ENCODE assay signal across 12 cellular contexts in the genomic region with DNA sequence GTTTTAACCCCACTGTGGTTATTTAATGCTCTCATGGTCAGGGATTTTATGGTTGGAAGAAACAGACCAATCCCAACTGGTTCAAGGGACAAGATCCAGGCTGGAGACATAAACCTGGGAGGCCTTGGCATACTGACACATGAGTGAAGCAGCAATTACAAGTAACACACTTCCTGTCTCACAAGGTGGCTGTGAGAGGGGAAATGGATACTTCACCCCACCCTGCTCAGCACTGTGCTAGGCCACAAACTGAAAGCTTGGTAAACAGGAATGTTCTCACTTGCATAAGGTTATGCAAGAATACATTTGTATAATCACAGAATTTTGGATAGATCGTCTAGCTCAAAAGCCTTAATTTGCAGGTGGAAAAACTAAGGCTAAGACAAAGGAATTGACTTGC.
DNase-seq lines count a peak whose midpoint lies in the region; ATAC-seq, FAIRE-seq and TF ChIP-seq lines count a peak whose summit lies in the region.
"Had no signal": no experiment of that assay in that cellular context is flagged by ENCODE, and none has a peak within 500 bp of the region (broad histone marks: within the 10 kb centered on the region; RNA-seq: fewer than 3 reads in every experiment).

No MANE protein-coding gene starts in this region.

- H3K4me1 ChIP-seq in right lobe of liver (no peaks in the 10 kb centered on the region), HepG2 (ENCODE audit: insufficient read depth, low read length) (peaks cover 15% of the 10 kb centered on the region), left lung (peaks cover 7 to 11% of the 10 kb centered on the region in 2 donors)

- CTCF ChIA-PET in HepG2 (lab: Yijun Ruan, JAX; ENCODE audit: low intra/inter-chr PET ratio, low total read pairs): no interaction called here

- 77% methylated on average over 1 of the region's 1 CpG for WGBS in right lobe of liver (ENCODE audit: insufficient coverage, low coverage, low lambda C conversion rate, missing lambda C conversion rate)
- WGBS in HepG2 (ENCODE audit: low lambda C conversion rate): 31% methylated on average over 1 of the region's 1 CpG

- H3K9me3 ChIP-seq in right lobe of liver (no peaks in the 10 kb centered on the region), HepG2 (ENCODE audit: low read length) (no peaks in the 10 kb centered on the region), left lung (no peaks in the 10 kb centered on the region)

- no peak overlapping the region for H3K4me3 ChIP-seq in right lobe of liver
- no peak overlapping the region for H3K4me3 ChIP-seq in HepG2 (replicated peaks in 1 of 3; ENCODE audit: insufficient read depth in 1 of 3, low read depth in 2 of 3, low read length in 3 of 3)
- no peak overlapping the region for H3K4me3 ChIP-seq in astrocyte of the cerebellum (ENCODE audit: low read depth, low read length)
- no peak overlapping the region for H3K4me3 ChIP-seq in left lung

- H4K20me1 ChIP-seq in HepG2 (ENCODE audit: insufficient read depth, low read length): no peaks in the 10 kb centered on the region

- H3K36me3 ChIP-seq in right lobe of liver (no peaks in the 10 kb centered on the region), HepG2 (replicated peaks in 1 of 2; ENCODE audit: control insufficient read depth in 1 of 2, insufficient read depth in 2 of 2, low read length in 2 of 2) (no peaks in the 10 kb centered on the region), left lung (no peaks in the 10 kb centered on the region)

- no peak for FAIRE-seq in HepG2 (lab: Jason Lieb, UNC)

- H2AFZ ChIP-seq in HepG2 (ENCODE audit: low read length): no peak overlapping the region

- DNase-seq in right lobe of liver: no peak
- DNase-seq in HepG2 (ENCODE audit: low spot score): no peak
- DNase-seq in astrocyte of the cerebellum (ENCODE audit: low read depth): peak; percentile 37
- DNase-seq in left lung: no peak
- DNase-seq in NCI-H82 (lab: John Stamatoyannopoulos, UW): no peak
- no peak for DNase-seq in hepatic stellate cell (ENCODE audit: low spot score)
- DNase-seq in activated gamma-delta T cell treated with Interleukin-2 at 50 U/mL for 16 hours: no peak
- no peak for DNase-seq in NCI-H187 (lab: John Stamatoyannopoulos, UW)
- DNase-seq: activated CD4-positive, alpha-beta T cell treated with anti-CD3 and anti-CD28 coated beads for 4 hours; effector memory CD4-positive, alpha-beta T cell had no signal

- ATAC-seq in right lobe of liver: peak in 3 of 4 donors; percentile 20 to 46 (median 33)
- no peak for ATAC-seq in HepG2
- peak; percentile 65 for ATAC-seq in left lung
- ATAC-seq: naive thymus-derived CD8-positive, alpha-beta T cell had no signal

- TF ChIP-seq RAD21 in HepG2 (CRISPR knock-in tag; IDR thresholded peaks at IDR 0.05): no peak

- intact Hi-C loops in right lobe of liver (cut with DNase I): no loop called here
- intact Hi-C loops in HepG2 (cut with micrococcal nuclease; ENCODE audit: unreplicated experiment): no loop called here
- intact Hi-C loops in left lung (cut with DNase I): no loop called here

- no TSS peak for BruUV-seq in HepG2 (replicated peaks; lab: Mats Ljungman, UMichigan)

- H3K27ac ChIP-seq in right lobe of liver (no peak overlapping the region), HepG2 (ENCODE audit: extremely low read length, insufficient read depth, low read length) (no peak overlapping the region), left lung (peak overlapping the region in 1 of 2 donors; percentile 47)
- H3K27ac ChIP-seq: KMS-11 had no signal

- no peaks in the 10 kb centered on the region for H3K79me2 ChIP-seq in HepG2 (ENCODE audit: insufficient read depth, low read length)

- TF ChIP-seq POLR2A in right lobe of liver (IDR thresholded peaks at IDR 0.05) (no peak), HepG2 (IDR thresholded peaks at IDR 0.05; ENCODE audit: insufficient read depth in 1 of 2, low read depth in 2 of 2, low read length in 2 of 2) (no peak)

- H3K4me2 ChIP-seq in HepG2 (ENCODE audit: low read depth, low read length): no peak overlapping the region
- H3K4me2 ChIP-seq: KMS-11 had no signal

- POLR2A ChIA-PET in HepG2 (lab: Yijun Ruan, JAX): no interaction called here

- in situ Hi-C loops in HepG2 (cut with HindIII; ENCODE audit: extremely low pct_ligation_motif_present, low pct_unique_long_range_greater_than_20kb): no loop called here
- in situ Hi-C loops in astrocyte of the cerebellum (cut with HindIII; ENCODE audit: low sequenced_read_pairs): no loop called here

- H3K9ac ChIP-seq in HepG2 (ENCODE audit: insufficient read depth, low read depth, low read length): no peak overlapping the region
- H3K9ac ChIP-seq: KMS-11 had no signal

- TF ChIP-seq EP300 in HepG2 (IDR thresholded peaks at IDR 0.05; ENCODE audit: low read depth in 2 of 2, low read length in 2 of 2): no peak
- no peak for TF ChIP-seq EP300 in HepG2 (CRISPR knock-in tag; IDR thresholded peaks at IDR 0.05; ENCODE audit: borderline replicate concordance)

- H3K27me3 ChIP-seq in right lobe of liver: no peaks in the 10 kb centered on the region
- peaks cover 0 to 17% of the 10 kb centered on the region in 2 experiments; a peak in 3 of 5 replicates for H3K27me3 ChIP-seq in HepG2 (ENCODE audit: control insufficient read depth in 1 of 2, insufficient read depth in 2 of 2, low read length in 2 of 2)
- no peaks in the 10 kb centered on the region for H3K27me3 ChIP-seq in left lung

- TF ChIP-seq CTCF in right lobe of liver (IDR thresholded peaks at IDR 0.05) (no peak), HepG2 (CRISPR knock-in tag; IDR thresholded peaks at IDR 0.05) (no peak), astrocyte of the cerebellum (IDR thresholded peaks at IDR 0.05; ENCODE audit: low read depth, low read length, missing control alignments) (no peak), left lung (IDR thresholded peaks at IDR 0.05) (no peak)

TF ChIP-seq in HepG2, 621 proteins besides CTCF, POLR2A, EP300 and RAD21:
- TF ChIP-seq PHF21A (CRISPR knock-in tag; IDR thresholded peaks at IDR 0.05) (no peak), PAX8 (CRISPR knock-in tag; IDR thresholded peaks at IDR 0.05; ENCODE audit: borderline replicate concordance) (no peak), TBP (CRISPR knock-in tag; IDR thresholded peaks at IDR 0.05) (no peak), KMT2B (CRISPR knock-in tag; IDR thresholded peaks at IDR 0.05) (no peak)
- TF ChIP-seq, protein P1, sequence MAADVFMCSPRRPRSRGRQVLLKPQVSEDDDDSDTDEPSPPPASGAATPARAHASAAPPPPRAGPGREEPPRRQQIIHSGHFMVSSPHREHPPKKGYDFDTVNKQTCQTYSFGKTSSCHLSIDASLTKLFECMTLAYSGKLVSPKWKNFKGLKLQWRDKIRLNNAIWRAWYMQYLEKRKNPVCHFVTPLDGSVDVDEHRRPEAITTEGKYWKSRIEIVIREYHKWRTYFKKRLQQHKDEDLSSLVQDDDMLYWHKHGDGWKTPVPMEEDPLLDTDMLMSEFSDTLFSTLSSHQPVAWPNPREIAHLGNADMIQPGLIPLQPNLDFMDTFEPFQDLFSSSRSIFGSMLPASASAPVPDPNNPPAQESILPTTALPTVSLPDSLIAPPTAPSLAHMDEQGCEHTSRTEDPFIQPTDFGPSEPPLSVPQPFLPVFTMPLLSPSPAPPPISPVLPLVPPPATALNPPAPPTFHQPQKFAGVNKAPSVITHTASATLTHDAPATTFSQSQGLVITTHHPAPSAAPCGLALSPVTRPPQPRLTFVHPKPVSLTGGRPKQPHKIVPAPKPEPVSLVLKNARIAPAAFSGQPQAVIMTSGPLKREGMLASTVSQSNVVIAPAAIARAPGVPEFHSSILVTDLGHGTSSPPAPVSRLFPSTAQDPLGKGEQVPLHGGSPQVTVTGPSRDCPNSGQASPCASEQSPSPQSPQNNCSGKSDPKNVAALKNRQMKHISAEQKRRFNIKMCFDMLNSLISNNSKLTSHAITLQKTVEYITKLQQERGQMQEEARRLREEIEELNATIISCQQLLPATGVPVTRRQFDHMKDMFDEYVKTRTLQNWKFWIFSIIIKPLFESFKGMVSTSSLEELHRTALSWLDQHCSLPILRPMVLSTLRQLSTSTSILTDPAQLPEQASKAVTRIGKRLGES (CRISPR knock-in tag; IDR thresholded peaks at IDR 0.05; ENCODE audit: borderline replicate concordance): no peak
TF ChIP-seq in HepG2: peak in this region for 0.
